In genomic region chr17:8875416-8875815, GRCh38 we compare ENCODE assay signal across 18 cellular contexts. TPM values are rescaled to one million over a fixed set of nuclear protein-coding genes. Genes with fewer than 3 reads are reported as not detected.
DNase-seq lines count a peak whose midpoint lies in the region; ATAC-seq, FAIRE-seq and TF ChIP-seq lines count a peak whose summit lies in the region.
"Had no signal": no experiment of that assay in that cellular context is flagged by ENCODE, and none has a peak within 500 bp of the region (broad histone marks: within the 10 kb centered on the region; RNA-seq: fewer than 3 reads in every experiment).

No MANE protein-coding gene starts in this region.

- CTCF ChIA-PET in GM12878 (lab: Yijun Ruan, JAX) (interaction anchor here (1.5 kb wide), 2 partner anchors 8 to 89 kb away, joined by 4 read pairs; partner anchors contain the start of gene PIK3R6), SK-N-SH (lab: Yijun Ruan, JAX) (no interaction called here)

- peak overlapping the region; percentile 51 for H3K56ac ChIP-seq in mesendoderm (ENCODE audit: low read length)

- no peak for DNase-seq in CD4-positive, CD25-positive, alpha-beta regulatory T cell
- DNase-seq in GM23248 = no peak
- DNase-seq in GM12878 (ENCODE audit: low read depth, low spot score) = no peak
- no peak for DNase-seq in mesendoderm
- no peak for DNase-seq in SK-N-SH
- DNase-seq: C1 segment of cervical spinal cord; CD4-positive, alpha-beta memory T cell; DMS153; DMS79 treated with DMSO at 0.1 percent for 48 hours had no signal

- peak overlapping the region; percentile 0 for H2AK5ac ChIP-seq in mesendoderm (ENCODE audit: low read length)

- no peaks in the 10 kb centered on the region for H3K9me2 ChIP-seq in GM23248 (ENCODE audit: insufficient read depth)
- H3K9me2 ChIP-seq in SK-N-SH = no peaks in the 10 kb centered on the region

- no peaks in the 10 kb centered on the region for H4K20me1 ChIP-seq in GM23248 (ENCODE audit: insufficient read depth)
- no peaks in the 10 kb centered on the region for H4K20me1 ChIP-seq in GM12878 (ENCODE audit: control insufficient read depth, insufficient read depth)
- no peaks in the 10 kb centered on the region for H4K20me1 ChIP-seq in SK-N-SH (ENCODE audit: insufficient read depth)

- no peak for TF ChIP-seq RAD21 in GM12878 (IDR thresholded peaks at IDR 0.05; ENCODE audit: insufficient read depth, low read depth, low read length)
- no peak for TF ChIP-seq RAD21 in SK-N-SH (IDR thresholded peaks at IDR 0.05; ENCODE audit: low read length)

- H3K79me1 ChIP-seq in mesendoderm (ENCODE audit: low read length) = no peaks in the 10 kb centered on the region

- no peaks in the 10 kb centered on the region for H3K9me3 Mint-ChIP-seq in CD4-positive, CD25-positive, alpha-beta regulatory T cell
- H3K9me3 Mint-ChIP-seq: CD4-positive, alpha-beta memory T cell had no signal

- no peak for TF ChIP-seq POLR2A in GM12878 (IDR thresholded peaks at IDR 0.05; ENCODE audit: low read depth, low read length)

- no peak for FAIRE-seq in GM12878 (lab: Jason Lieb, UNC)
- FAIRE-seq: A204.1, D721Med, G401.6, K562 had no signal

- H3K9ac ChIP-seq in GM23248 = no peak overlapping the region
- no peak overlapping the region for H3K9ac ChIP-seq in GM12878 (ENCODE audit: control insufficient read depth, insufficient read depth, low read length)
- H3K9ac ChIP-seq in mesendoderm (ENCODE audit: low read length) = no peak overlapping the region
- no peak overlapping the region for H3K9ac ChIP-seq in SK-N-SH

- intact Hi-C loops in GM12878 (cut with micrococcal nuclease; ENCODE audit: unreplicated experiment) = no loop called here

- peak overlapping the region; percentile 23 for H2BK120ac ChIP-seq in mesendoderm (ENCODE audit: low read depth, low read length)

- H3K4me3 ChIP-seq in CD4-positive, CD25-positive, alpha-beta regulatory T cell (ENCODE audit: low read depth, low read length) = no peak overlapping the region
- no peak overlapping the region for H3K4me3 ChIP-seq in GM23248
- H3K4me3 ChIP-seq in GM12878 = no peak overlapping the region
- H3K4me3 ChIP-seq in mesendoderm (ENCODE audit: low read length) = no peak overlapping the region
- no peak overlapping the region for H3K4me3 ChIP-seq in SK-N-SH (ENCODE audit: low read depth in 2 of 2, low read length in 1 of 2)
- H3K4me3 ChIP-seq: K562 had no signal

- in situ Hi-C loops in GM23248 (cut with MboI) (no loop called here), GM12878 (cut with MboI) (no loop called here)

- H3K9me3 ChIP-seq in CD4-positive, CD25-positive, alpha-beta regulatory T cell (ENCODE audit: control insufficient read depth in 2 of 2, low read length in 2 of 2) = no peaks in the 10 kb centered on the region
- H3K9me3 ChIP-seq in GM23248 (ENCODE audit: low read depth) (no peaks in the 10 kb centered on the region), GM12878 (replicated peaks; ENCODE audit: control insufficient read depth, insufficient read depth, low read length) (no peaks in the 10 kb centered on the region), SK-N-SH (no peaks in the 10 kb centered on the region)

- no peaks in the 10 kb centered on the region for H3K27me3 ChIP-seq in CD4-positive, CD25-positive, alpha-beta regulatory T cell (ENCODE audit: control insufficient read depth, insufficient read depth, low read length)
- H3K27me3 ChIP-seq in GM23248 (replicated peaks; ENCODE audit: insufficient read depth) (no peaks in the 10 kb centered on the region), GM12878 (replicated peaks in 1 of 2; ENCODE audit: control insufficient read depth in 2 of 2, insufficient read depth in 2 of 2, low read length in 1 of 2) (no peaks in the 10 kb centered on the region), mesendoderm (ENCODE audit: insufficient read depth, low read length, poor library complexity) (no peaks in the 10 kb centered on the region), SK-N-SH (ENCODE audit: insufficient read depth) (peaks cover 89% of the 10 kb centered on the region)

- no TSS peak for BruUV-seq in GM12878 (replicated peaks; lab: Mats Ljungman, UMichigan)

- POLR2A ChIA-PET in GM12878 (lab: Charles Lee) = interaction anchor here (2.0 kb wide), 1 partner anchor 8 kb away, joined by 7 read pairs; the partner anchor contains the start of gene PIK3R6
- POLR2A ChIA-PET in SK-N-SH (lab: Yijun Ruan, JAX) = no interaction called here

- H3K23ac ChIP-seq in mesendoderm (ENCODE audit: low read length) = no peak overlapping the region

- peaks cover 27% of the 10 kb centered on the region for H3K36me3 ChIP-seq in CD4-positive, CD25-positive, alpha-beta regulatory T cell (ENCODE audit: control insufficient read depth, insufficient read depth, low read length)
- H3K36me3 ChIP-seq in GM23248 (ENCODE audit: low read depth) (no peaks in the 10 kb centered on the region), GM12878 (ENCODE audit: control insufficient read depth in 2 of 2, insufficient read depth in 2 of 2, low read length in 1 of 2) (peaks cover 4 to 6% of the 10 kb centered on the region in 2 experiments; a peak in 3 of 4 replicates), mesendoderm (ENCODE audit: control insufficient read depth, insufficient read depth, low read length) (no peaks in the 10 kb centered on the region), SK-N-SH (replicated peaks in 1 of 2; ENCODE audit: control insufficient read depth in 1 of 2, insufficient read depth in 2 of 2, low read length in 1 of 2) (no peaks in the 10 kb centered on the region)

- ATAC-seq in CD4-positive, CD25-positive, alpha-beta regulatory T cell (ENCODE audit: low read depth in 2 of 2) = no peak
- ATAC-seq in GM12878 = no peak
- no peak for ATAC-seq in GM18868 (IDR thresholded peaks at IDR 0.05; ENCODE audit: unreplicated experiment)
- ATAC-seq in HG02870 (IDR thresholded peaks at IDR 0.05; ENCODE audit: unreplicated experiment) = no peak
- ATAC-seq: HCT116, K562 had no signal

- peak overlapping the region in 2 of 4 donors; percentile 21 to 51 for H3K4me3 Mint-ChIP-seq in CD4-positive, CD25-positive, alpha-beta regulatory T cell
- H3K4me3 Mint-ChIP-seq: B cell; CD4-positive, alpha-beta memory T cell had no signal

- H4K8ac ChIP-seq in mesendoderm (ENCODE audit: low read depth, low read length) = no peak overlapping the region

- no peak for TF ChIP-seq EP300 in GM12878 (IDR thresholded peaks at IDR 0.05; ENCODE audit: borderline replicate concordance in 1 of 2, control insufficient read depth in 1 of 2, low read depth in 2 of 2, low read length in 2 of 2)
- TF ChIP-seq EP300 in SK-N-SH (IDR thresholded peaks at IDR 0.05; ENCODE audit: borderline replicate concordance in 1 of 2, low read depth in 1 of 2, low read length in 1 of 2) = no peak

- H2BK15ac ChIP-seq in mesendoderm (replicated peaks; ENCODE audit: low read depth) = no peak overlapping the region

- RAD21 ChIA-PET in GM12878 (lab: Charles Lee; ENCODE audit: unreplicated experiment) = interaction anchor here (1.3 to 1.7 kb wide), 2 partner anchors 10 to 20 kb away, joined by 3 to 5 read pairs; no protein-coding TSS in a partner anchor

- peaks cover 31% of the 10 kb centered on the region for H3K36me3 Mint-ChIP-seq in CD4-positive, CD25-positive, alpha-beta regulatory T cell

- peak overlapping the region; percentile 14 for H3K4me2 ChIP-seq in GM23248 (ENCODE audit: unreplicated experiment)
- no peak overlapping the region for H3K4me2 ChIP-seq in GM12878 (ENCODE audit: control insufficient read depth, insufficient read depth)
- H3K4me2 ChIP-seq in mesendoderm (ENCODE audit: low read length) = no peak overlapping the region
- no peak overlapping the region for H3K4me2 ChIP-seq in SK-N-SH

- peaks cover 0 to 16% (median 1%) of the 10 kb centered on the region in 4 donors for H3K4me1 Mint-ChIP-seq in CD4-positive, CD25-positive, alpha-beta regulatory T cell

- H2BK5ac ChIP-seq in mesendoderm (ENCODE audit: low read length) = peak overlapping the region; percentile 51

- no peaks in the 10 kb centered on the region for H3K27me3 Mint-ChIP-seq in CD4-positive, CD25-positive, alpha-beta regulatory T cell
- H3K27me3 Mint-ChIP-seq: B cell; CD4-positive, alpha-beta memory T cell had no signal

- no peak overlapping the region for H2AFZ ChIP-seq in GM23248
- no peak overlapping the region for H2AFZ ChIP-seq in GM12878 (ENCODE audit: control insufficient read depth, low read depth, low read length)
- H2AFZ ChIP-seq in SK-N-SH (ENCODE audit: low read depth) = no peak overlapping the region

- peak overlapping the region; percentile 69 for H3K18ac ChIP-seq in mesendoderm (ENCODE audit: low read length)

- peak overlapping the region; percentile 73 for H3K4ac ChIP-seq in mesendoderm (ENCODE audit: low read depth, low read length)

- TF ChIP-seq CTCF in GM12878 (IDR thresholded peaks at IDR 0.05 in 2 of 3, conservative IDR thresholded peaks at IDR 0.05 in 1 of 3; ENCODE audit: control insufficient read depth in 2 of 3, extremely low read depth in 1 of 3, insufficient read depth in 1 of 3, low read depth in 3 of 3, low read length in 3 of 3) (no peak), SK-N-SH (IDR thresholded peaks at IDR 0.05) (no peak)

- H3K27ac ChIP-seq in CD4-positive, CD25-positive, alpha-beta regulatory T cell (ENCODE audit: insufficient read depth, low read length, poor library complexity, severe bottlenecking) = no peak overlapping the region
- no peak overlapping the region for H3K27ac ChIP-seq in GM23248
- H3K27ac ChIP-seq in GM12878 (ENCODE audit: control insufficient read depth, insufficient read depth) = no peak overlapping the region
- peak overlapping the region; percentile 46 for H3K27ac ChIP-seq in mesendoderm (ENCODE audit: low read depth, low read length)
- no peak overlapping the region for H3K27ac ChIP-seq in SK-N-SH (ENCODE audit: low read depth in 2 of 2, low read length in 1 of 2)

- H3K79me2 ChIP-seq in GM23248 (ENCODE audit: insufficient read depth) = no peaks in the 10 kb centered on the region
- no peaks in the 10 kb centered on the region for H3K79me2 ChIP-seq in GM12878 (ENCODE audit: control insufficient read depth, insufficient read depth, low read length)
- H3K79me2 ChIP-seq in mesendoderm (ENCODE audit: control insufficient read depth, insufficient read depth, low read length) = no peaks in the 10 kb centered on the region
- no peaks in the 10 kb centered on the region for H3K79me2 ChIP-seq in SK-N-SH (ENCODE audit: insufficient read depth)

- 93 to 95% methylated on average over 13 of the region's 13 CpGs for WGBS in GM23248 (ENCODE audit: low coverage in 1 of 2, low lambda C conversion rate in 2 of 2, missing lambda C conversion rate in 2 of 2), 2 experiments
- WGBS in GM12878 (ENCODE audit: insufficient coverage, insufficient replicate concordance, low lambda C conversion rate, missing lambda C conversion rate) = 93% methylated on average over 13 of the region's 13 CpGs
- no CpG with 5 or more reads among the region's 13 CpGs for WGBS in mesendoderm (ENCODE audit: extremely low coverage, insufficient coverage, low lambda C conversion rate)
- 42% methylated on average over 13 of the region's 13 CpGs for WGBS in SK-N-SH (ENCODE audit: low lambda C conversion rate)

- no peaks in the 10 kb centered on the region for H3K4me1 ChIP-seq in CD4-positive, CD25-positive, alpha-beta regulatory T cell (ENCODE audit: control insufficient read depth, insufficient read depth, low read length, poor library complexity, severe bottlenecking)
- peaks cover 12% of the 10 kb centered on the region; the same call in 1 of the 2 replicates for H3K4me1 ChIP-seq in GM23248 (ENCODE audit: insufficient read depth)
- peaks cover 12% of the 10 kb centered on the region for H3K4me1 ChIP-seq in GM12878 (ENCODE audit: control insufficient read depth, insufficient read depth, low read length)
- peaks cover 15% of the 10 kb centered on the region for H3K4me1 ChIP-seq in mesendoderm (ENCODE audit: control insufficient read depth, low read depth, low read length)
- no peaks in the 10 kb centered on the region for H3K4me1 ChIP-seq in SK-N-SH (ENCODE audit: control insufficient read depth in 1 of 2, insufficient read depth in 2 of 2, low read depth in 1 of 2, low read length in 1 of 2)

- H3F3A ChIP-seq in GM23248 (ENCODE audit: insufficient read depth) (no peaks in the 10 kb centered on the region), SK-N-SH (replicated peaks; ENCODE audit: insufficient read depth) (no peaks in the 10 kb centered on the region)

- H3K27ac Mint-ChIP-seq in CD4-positive, CD25-positive, alpha-beta regulatory T cell = peak overlapping the region in 2 of 3 donors; percentile 5 to 62
- H3K27ac Mint-ChIP-seq: B cell had no signal

- H4K5ac ChIP-seq in mesendoderm (ENCODE audit: low read length) = no peak overlapping the region

- SMC1A ChIA-PET in GM12878 (lab: Charles Lee; ENCODE audit: uncharacterized antibody, unreplicated experiment) = interaction anchor here (1.4 to 1.5 kb wide), 2 partner anchors 20 to 87 kb away, joined by 4 to 6 read pairs; no protein-coding TSS in a partner anchor

RNA-seq across cellular contexts. Expression of gene PIK3R6, which starts 7.9 kb away (rescaled TPM):
- 1.1 TPM for total RNA-seq in CD4-positive, CD25-positive, alpha-beta regulatory T cell
- not detected for polyA plus RNA-seq in CD4-positive, CD25-positive, alpha-beta regulatory T cell
- under 0.01 and 0.43 TPM in 2 replicates for total RNA-seq in GM23248 (2014; rRNA removed; shearing (Covaris generic))
- polyA plus RNA-seq in GM23248 (2016; fragmentation: Nextera tagmentation; extraction: Ambion mirVana) (0.46 and 0.63 TPM in 2 replicates), GM12878 (2011; rRNA removed) (73.5 and 146 TPM in 2 replicates), GM12878 (2014; fragmentation: Illumina TruSeq; extraction: Trizol) (31.6 and 54.7 TPM in 2 replicates), GM12878 (2014; fragmentation: Nextera tagmentation; extraction: Ambion mirVana) (1 to 10 TPM; 6.7 to 7.4 TPM), GM12878 (2014; rRNA removed) (86.5 and 99.8 TPM in 2 replicates), GM12878 (2016; fragmentation: Nextera tagmentation; extraction: Ambion mirVana) (100 to 1,000 TPM; 103 to 109 TPM), SK-N-SH (2012; rRNA removed) (0.03 and 0.06 TPM in 2 replicates)
- 293 and 314 TPM in 2 replicates for total RNA-seq in GM12878 (2013; cell fraction: nucleolus; rRNA removed)
- total RNA-seq in GM12878 (2014; rRNA removed) (40.3 and 44.7 TPM in 2 replicates), GM12878 (2014; rRNA removed; fragmentation: Illumina TruSeq; extraction: Trizol) (26.4 and 27.9 TPM in 2 replicates), GM12878 (2021) (76.7 and 81.7 TPM in 2 replicates)
- polyA plus RNA-seq in GM12878 (2011; ENCODE audit: low read depth) = 68.9 TPM
- 164 and 182 TPM in 2 replicates for polyA plus RNA-seq in GM12878 (2011; cell fraction: cytosol; rRNA removed)
- polyA plus RNA-seq in GM12878 (2011; cell fraction: nucleus; rRNA removed) = 666 and 871 TPM in 2 replicates
- polyA plus RNA-seq in GM12878 (2012) = 144 and 184 TPM in 2 replicates
- 99.0 and 156 TPM in 2 replicates for polyA minus RNA-seq in GM12878 (2011; rRNA and poly(A)+ RNA removed)
- polyA minus RNA-seq in GM12878 (2011; cell fraction: cytosol; rRNA and poly(A)+ RNA removed) = 50.8 and 58.4 TPM in 2 replicates
- polyA minus RNA-seq in GM12878 (2011; cell fraction: nucleus; rRNA and poly(A)+ RNA removed) = 143 and 160 TPM in 2 replicates
- polyA plus RNA-seq in mesendoderm (2013, experiment 1 of 2) = 0.01 TPM
- 0.03 TPM for polyA plus RNA-seq in mesendoderm (2013, experiment 2 of 2)
- 0.03 TPM in 1 of 2 replicates, not detected in the other for polyA plus RNA-seq in SK-N-SH (2012; cell fraction: cytosol; rRNA removed)
- 0.08 and 0.27 TPM in 2 replicates for polyA plus RNA-seq in SK-N-SH (2012; cell fraction: nucleus; rRNA removed)
- total RNA-seq: H4 had no signal
- polyA plus RNA-seq: K562 had no signal
